1 cellular context compared by ENCODE assay signal in the genomic region with DNA sequence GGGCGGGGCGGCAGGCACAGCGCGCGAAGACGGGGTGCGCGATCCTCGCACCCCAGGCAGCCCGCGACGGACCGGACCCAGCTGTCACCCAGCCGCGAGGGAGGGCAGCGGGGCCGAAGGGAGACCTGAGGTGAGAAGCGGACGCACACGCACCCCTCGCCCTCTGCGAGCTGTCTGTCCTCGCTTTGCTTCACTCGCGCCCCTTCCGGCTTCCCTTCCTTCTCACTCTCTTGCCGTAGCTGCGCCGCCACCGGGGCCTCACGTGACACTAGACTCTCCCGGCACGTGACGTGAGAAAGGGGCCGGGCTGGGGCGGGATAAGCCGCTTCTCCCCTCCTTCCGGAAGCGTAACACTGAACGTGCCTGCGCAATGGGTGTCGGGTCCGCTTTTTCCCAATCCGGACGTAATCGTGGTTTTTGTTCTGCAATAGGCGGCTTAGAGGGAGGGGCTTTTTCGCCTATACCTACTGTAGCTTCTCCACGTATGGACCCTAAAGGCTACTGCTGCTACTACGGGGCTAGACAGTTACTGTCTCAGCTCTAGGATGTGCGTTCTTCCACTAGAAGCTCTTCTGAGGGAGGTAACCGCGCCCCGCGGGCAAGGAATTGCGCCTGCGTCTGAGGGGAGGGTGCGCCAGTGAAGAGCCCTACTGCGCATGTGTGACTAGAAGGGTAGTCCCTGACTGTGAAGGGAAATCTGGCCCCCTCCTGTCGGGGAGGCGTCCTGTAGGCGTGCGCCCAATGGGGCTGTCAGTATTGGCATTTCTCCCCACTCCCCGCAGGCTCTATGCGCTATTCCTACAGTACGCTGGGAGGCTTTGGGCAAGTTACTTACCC.
A peak's percentile ranks its signal among the peaks of the same experiment; 100 is the strongest.
TF ChIP-seq lines count a peak whose summit lies in the region.

Gene ATG3, minus strand, starts transcription at position 270 of the 837 bp plus-strand sequence. CDS start 434 bp downstream, outside the sequence.
A gene with protein sequence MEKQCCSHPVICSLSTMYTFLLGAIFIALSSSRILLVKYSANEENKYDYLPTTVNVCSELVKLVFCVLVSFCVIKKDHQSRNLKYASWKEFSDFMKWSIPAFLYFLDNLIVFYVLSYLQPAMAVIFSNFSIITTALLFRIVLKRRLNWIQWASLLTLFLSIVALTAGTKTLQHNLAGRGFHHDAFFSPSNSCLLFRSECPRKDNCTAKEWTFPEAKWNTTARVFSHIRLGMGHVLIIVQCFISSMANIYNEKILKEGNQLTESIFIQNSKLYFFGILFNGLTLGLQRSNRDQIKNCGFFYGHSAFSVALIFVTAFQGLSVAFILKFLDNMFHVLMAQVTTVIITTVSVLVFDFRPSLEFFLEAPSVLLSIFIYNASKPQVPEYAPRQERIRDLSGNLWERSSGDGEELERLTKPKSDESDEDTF (plus strand): TSS at position 353 of the 837 bp plus-strand sequence. CDS start 1,359 bp downstream, outside the sequence.

TF ChIP-seq in GM12878, 131 proteins besides CTCF, POLR2A, EP300 and RAD21 (continued from another document):
- TF ChIP-seq ATF3 (IDR thresholded peaks at IDR 0.05; ENCODE audit: borderline replicate concordance, extremely low read depth, low read depth, low read length) (peak; percentile 100), USF2 (IDR thresholded peaks at IDR 0.05; ENCODE audit: borderline replicate concordance, low read depth, low read length) (peak; percentile 99), NR2F1 (conservative IDR thresholded peaks at IDR 0.05) (peak; percentile 50; the same call in 1 of the 2 replicates), CEBPB (IDR thresholded peaks at IDR 0.05; ENCODE audit: borderline replicate concordance in 1 of 2, low read depth in 2 of 2, low read length in 2 of 2) (no peak), ZNF24 (IDR thresholded peaks at IDR 0.05) (no peak), FOXK2 (IDR thresholded peaks at IDR 0.05) (no peak), RB1 (IDR thresholded peaks at IDR 0.05; ENCODE audit: borderline replicate concordance) (peak; percentile 73; the same call in 1 of the 2 replicates), ZNF274 (IDR thresholded peaks at IDR 0.05; ENCODE audit: insufficient read depth, insufficient read length) (no peak), JUNB (IDR thresholded peaks at IDR 0.05) (no peak), POU2F2 (IDR thresholded peaks at IDR 0.05; ENCODE audit: borderline replicate concordance, low read depth, low read length) (peak; percentile 56; the same call in 2 of the 3 replicates), TCF7 (IDR thresholded peaks at IDR 0.05; ENCODE audit: borderline replicate concordance) (no peak), NFIC (IDR thresholded peaks at IDR 0.05; ENCODE audit: low read depth, low read length) (peak; percentile 58; the same call in 1 of the 2 replicates), RELA (IDR thresholded peaks at IDR 0.05; ENCODE audit: borderline replicate concordance, partially characterized antibody) (peak; percentile 99), TCF3 (IDR thresholded peaks at IDR 0.05; ENCODE audit: borderline replicate concordance, insufficient read depth, low read depth, low read length) (peak; percentile 32; the same call in 1 of the 2 replicates), GABPA (IDR thresholded peaks at IDR 0.05; ENCODE audit: low read depth) (peak; percentile 63), TAF1 (IDR thresholded peaks at IDR 0.05; ENCODE audit: borderline replicate concordance, low read depth, low read length) (peak; percentile 55; the same call in 1 of the 2 replicates), ASH2L (IDR thresholded peaks at IDR 0.05; ENCODE audit: borderline replicate concordance, low read depth) (no peak), CREM (IDR thresholded peaks at IDR 0.05; ENCODE audit: low read depth) (peak; percentile 81), IKZF1 (conservative IDR thresholded peaks at IDR 0.05) (peak; percentile 99), PML (IDR thresholded peaks at IDR 0.05; ENCODE audit: low read length) (peak; percentile 96), HCFC1 (IDR thresholded peaks at IDR 0.05; ENCODE audit: low read length) (peak; percentile 77), HDGF (IDR thresholded peaks at IDR 0.05) (no peak; the same call in none of the 2 replicates), ZZZ3 (IDR thresholded peaks at IDR 0.05; ENCODE audit: control insufficient read depth, insufficient read length, low read depth) (no peak), MAX (IDR thresholded peaks at IDR 0.05; ENCODE audit: low read depth, low read length) (peak; percentile 99), PAX8 (IDR thresholded peaks at IDR 0.05) (no peak), KDM1A (IDR thresholded peaks at IDR 0.05; ENCODE audit: borderline replicate concordance) (no peak)
- TF ChIP-seq, protein P1, sequence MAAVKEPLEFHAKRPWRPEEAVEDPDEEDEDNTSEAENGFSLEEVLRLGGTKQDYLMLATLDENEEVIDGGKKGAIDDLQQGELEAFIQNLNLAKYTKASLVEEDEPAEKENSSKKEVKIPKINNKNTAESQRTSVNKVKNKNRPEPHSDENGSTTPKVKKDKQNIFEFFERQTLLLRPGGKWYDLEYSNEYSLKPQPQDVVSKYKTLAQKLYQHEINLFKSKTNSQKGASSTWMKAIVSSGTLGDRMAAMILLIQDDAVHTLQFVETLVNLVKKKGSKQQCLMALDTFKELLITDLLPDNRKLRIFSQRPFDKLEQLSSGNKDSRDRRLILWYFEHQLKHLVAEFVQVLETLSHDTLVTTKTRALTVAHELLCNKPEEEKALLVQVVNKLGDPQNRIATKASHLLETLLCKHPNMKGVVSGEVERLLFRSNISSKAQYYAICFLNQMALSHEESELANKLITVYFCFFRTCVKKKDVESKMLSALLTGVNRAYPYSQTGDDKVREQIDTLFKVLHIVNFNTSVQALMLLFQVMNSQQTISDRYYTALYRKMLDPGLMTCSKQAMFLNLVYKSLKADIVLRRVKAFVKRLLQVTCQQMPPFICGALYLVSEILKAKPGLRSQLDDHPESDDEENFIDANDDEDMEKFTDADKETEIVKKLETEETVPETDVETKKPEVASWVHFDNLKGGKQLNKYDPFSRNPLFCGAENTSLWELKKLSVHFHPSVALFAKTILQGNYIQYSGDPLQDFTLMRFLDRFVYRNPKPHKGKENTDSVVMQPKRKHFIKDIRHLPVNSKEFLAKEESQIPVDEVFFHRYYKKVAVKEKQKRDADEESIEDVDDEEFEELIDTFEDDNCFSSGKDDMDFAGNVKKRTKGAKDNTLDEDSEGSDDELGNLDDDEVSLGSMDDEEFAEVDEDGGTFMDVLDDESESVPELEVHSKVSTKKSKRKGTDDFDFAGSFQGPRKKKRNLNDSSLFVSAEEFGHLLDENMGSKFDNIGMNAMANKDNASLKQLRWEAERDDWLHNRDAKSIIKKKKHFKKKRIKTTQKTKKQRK (IDR thresholded peaks at IDR 0.05; ENCODE audit: low read depth, low read length) = no peak
- TF ChIP-seq, protein P2, sequence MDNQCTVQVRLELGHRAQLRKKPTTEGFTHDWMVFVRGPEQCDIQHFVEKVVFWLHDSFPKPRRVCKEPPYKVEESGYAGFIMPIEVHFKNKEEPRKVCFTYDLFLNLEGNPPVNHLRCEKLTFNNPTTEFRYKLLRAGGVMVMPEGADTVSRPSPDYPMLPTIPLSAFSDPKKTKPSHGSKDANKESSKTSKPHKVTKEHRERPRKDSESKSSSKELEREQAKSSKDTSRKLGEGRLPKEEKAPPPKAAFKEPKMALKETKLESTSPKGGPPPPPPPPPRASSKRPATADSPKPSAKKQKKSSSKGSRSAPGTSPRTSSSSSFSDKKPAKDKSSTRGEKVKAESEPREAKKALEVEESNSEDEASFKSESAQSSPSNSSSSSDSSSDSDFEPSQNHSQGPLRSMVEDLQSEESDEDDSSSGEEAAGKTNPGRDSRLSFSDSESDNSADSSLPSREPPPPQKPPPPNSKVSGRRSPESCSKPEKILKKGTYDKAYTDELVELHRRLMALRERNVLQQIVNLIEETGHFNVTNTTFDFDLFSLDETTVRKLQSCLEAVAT (IDR thresholded peaks at IDR 0.05) = peak; percentile 86
